ENCODE assay signal across 15 cellular contexts in the genomic region with DNA sequence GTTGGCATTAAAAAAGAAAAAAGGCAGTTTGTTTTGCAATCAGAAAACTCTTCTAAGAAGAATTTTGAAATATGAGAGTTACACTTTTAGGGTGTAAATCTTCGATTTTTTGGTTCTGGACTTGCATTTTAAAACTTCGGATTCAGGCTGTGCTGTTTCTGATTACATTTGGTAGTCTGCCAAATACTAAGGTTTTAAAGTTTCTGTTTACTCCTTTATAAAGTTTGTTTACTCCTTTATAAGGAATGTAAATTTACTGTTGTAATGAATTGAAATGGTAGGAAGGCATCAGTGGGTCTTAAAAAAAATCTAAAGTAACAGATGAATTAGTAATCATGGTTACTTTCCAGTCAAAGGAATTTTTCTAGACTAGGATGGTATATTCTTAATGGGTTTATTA.
"Had no signal": no experiment of that assay in that cellular context is flagged by ENCODE, and none has a peak within 500 bp of the region (broad histone marks: within the 10 kb centered on the region; RNA-seq: fewer than 3 reads in every experiment).

No MANE protein-coding gene starts in this region.

- H3K4me3 ChIP-seq: pancreas, right lobe of liver, spleen had no signal

- H3K27ac ChIP-seq: pancreas, right lobe of liver, spleen had no signal

- H3K9me3 Mint-ChIP-seq: activated T-helper 17 cell treated with anti-CD3 and anti-CD28 coated beads, Interleukin-2, amount 50 U/mL, for 72 hours; immature natural killer cell; natural killer cell; stimulated activated naive B cell treated with anti-CD40 and anti-IgM and Interleukin-4, amounts not matched to agents 10 μg/mL and 1 μg/mL and 100 μg/mL, for 72 hours had no signal

- H3K9me3 ChIP-seq: pancreas, right lobe of liver had no signal

- H3K4me3 Mint-ChIP-seq: activated CD4-positive, alpha-beta T cell treated with anti-CD3 and anti-CD28 coated beads for 36 hours; activated naive CD8-positive, alpha-beta T cell treated with anti-CD3 and anti-CD28 coated beads, Interleukin-2, amount 10 ng/mL, durations not matched to agents 7 days and 5 days; activated T-helper 17 cell treated with anti-CD3 and anti-CD28 coated beads, Interleukin-2, amount 50 U/mL, for 72 hours; brain; natural killer cell; stimulated activated naive B cell treated with anti-CD40 and anti-IgM and Interleukin-4, amounts not matched to agents 10 μg/mL and 1 μg/mL and 100 μg/mL, for 72 hours had no signal

- DNase-seq: activated CD4-positive, alpha-beta T cell treated with anti-CD3 and anti-CD28 coated beads for 36 hours; activated CD4-positive, alpha-beta T cell treated with anti-CD3 and anti-CD28 coated beads, Interleukin-2, amount 50 U/mL, for 48 hours; activated naive CD4-positive, alpha-beta T cell; activated naive CD8-positive, alpha-beta T cell treated with anti-CD3 and anti-CD28 coated beads, Interleukin-2, amount 10 ng/mL, durations not matched to agents 7 days and 5 days; caudate nucleus; erythroblast; immature natural killer cell; mesendoderm; natural killer cell; pancreas; right lobe of liver; spleen; stimulated activated naive B cell treated with anti-CD40 and anti-IgM and Interleukin-4, amounts not matched to agents 10 μg/mL and 1 μg/mL and 100 μg/mL, for 72 hours had no signal

- H3K27ac Mint-ChIP-seq: activated CD4-positive, alpha-beta T cell treated with anti-CD3 and anti-CD28 coated beads for 36 hours; activated naive CD8-positive, alpha-beta T cell treated with anti-CD3 and anti-CD28 coated beads, Interleukin-2, amount 10 ng/mL, durations not matched to agents 7 days and 5 days; activated T-helper 17 cell treated with anti-CD3 and anti-CD28 coated beads, Interleukin-2, amount 50 U/mL, for 72 hours; stimulated activated naive B cell treated with anti-CD40 and anti-IgM and Interleukin-4, amounts not matched to agents 10 μg/mL and 1 μg/mL and 100 μg/mL, for 72 hours had no signal

- H3K36me3 ChIP-seq: pancreas, right lobe of liver had no signal

- H3K36me3 Mint-ChIP-seq: immature natural killer cell, natural killer cell had no signal

- ATAC-seq: activated CD4-positive, alpha-beta T cell treated with anti-CD3 and anti-CD28 coated beads for 36 hours; activated T-helper 17 cell treated with anti-CD3 and anti-CD28 coated beads, Interleukin-2, amount 50 U/mL, for 72 hours; natural killer cell; pancreas; right lobe of liver; stimulated activated naive B cell treated with anti-CD40 and anti-IgM and Interleukin-4, amounts not matched to agents 10 μg/mL and 1 μg/mL and 100 μg/mL, for 72 hours had no signal

- H3K27me3 ChIP-seq: pancreas, right lobe of liver, spleen had no signal

- H3K27me3 Mint-ChIP-seq: activated CD4-positive, alpha-beta T cell treated with anti-CD3 and anti-CD28 coated beads for 36 hours; activated naive CD8-positive, alpha-beta T cell treated with anti-CD3 and anti-CD28 coated beads, Interleukin-2, amount 10 ng/mL, durations not matched to agents 7 days and 5 days; activated T-helper 17 cell treated with anti-CD3 and anti-CD28 coated beads, Interleukin-2, amount 50 U/mL, for 72 hours; brain; stimulated activated naive B cell treated with anti-CD40 and anti-IgM and Interleukin-4, amounts not matched to agents 10 μg/mL and 1 μg/mL and 100 μg/mL, for 72 hours had no signal
